ENCODE assay signal across 16 cellular contexts in the genomic region with DNA sequence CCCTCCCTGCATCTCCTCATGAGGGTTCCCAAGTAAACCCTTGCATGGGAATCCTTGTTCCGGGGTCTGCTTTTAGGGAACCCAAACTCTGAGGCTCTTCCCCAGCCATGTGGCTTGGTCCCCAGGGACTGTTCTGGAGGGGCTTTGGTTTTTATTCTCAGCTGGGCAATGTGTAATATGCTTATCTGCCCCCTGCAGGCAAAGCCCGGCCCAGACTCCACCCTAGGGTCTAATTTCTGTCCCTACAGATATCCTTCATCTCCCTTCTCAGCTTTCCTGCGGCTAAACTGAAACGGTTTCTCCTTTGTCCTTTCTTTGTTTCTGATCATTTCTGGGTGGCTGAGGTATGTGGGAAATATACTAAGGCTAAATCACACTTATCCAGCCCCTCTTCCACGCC. TPM values are rescaled to one million over a fixed set of nuclear protein-coding genes. Genes with fewer than 3 reads are reported as not detected.
DNase-seq lines count a peak whose midpoint lies in the region; ATAC-seq, FAIRE-seq and TF ChIP-seq lines count a peak whose summit lies in the region.
"Had no signal": no experiment of that assay in that cellular context is flagged by ENCODE, and none has a peak within 500 bp of the region (broad histone marks: within the 10 kb centered on the region; RNA-seq: fewer than 3 reads in every experiment).

No MANE protein-coding gene starts in this region.

- peaks cover 10% of the 10 kb centered on the region for H3K4me1 Mint-ChIP-seq in activated naive CD4-positive, alpha-beta T cell treated with anti-CD3 and anti-CD28 coated beads, Interleukin-2, amount 50 U/mL, for 24 hours
- peaks cover 10% of the 10 kb centered on the region for H3K4me1 Mint-ChIP-seq in chondrocyte (ENCODE audit: low read depth)

- DNase-seq in activated naive CD4-positive, alpha-beta T cell (lab: John Stamatoyannopoulos, UW) = no peak
- DNase-seq in NCI-H82 treated with DMSO at 0.1 percent for 48 hours (lab: John Stamatoyannopoulos, UW; ENCODE audit: unreplicated experiment) (peak; percentile 12), chondrocyte (ENCODE audit: low spot score) (no peak), KG1 (lab: John Stamatoyannopoulos, UW) (no peak), upper lobe of left lung (no peak), DMS114 treated with DMSO at 0.1 percent for 48 hours (lab: John Stamatoyannopoulos, UW; ENCODE audit: unreplicated experiment) (no peak), GM12892 (ENCODE audit: insufficient read length) (no peak)
- DNase-seq: activated B cell treated with CpG ODN at 0.5 μM for 24 hours; activated CD8-positive, alpha-beta memory T cell treated with anti-CD3 and anti-CD28 coated beads, Interleukin-2, amount 10 ng/mL, durations not matched to agents 7 days and 5 days; activated naive CD4-positive, alpha-beta T cell treated with anti-CD3 and anti-CD28 coated beads, Interleukin-2, amount 10 ng/mL, durations not matched to agents 7 days and 5 days; left ventricle myocardium superior; NCI-H1105 treated with DMSO at 0.1 percent for 48 hours; NCI-H2227 treated with DMSO at 0.1 percent for 48 hours had no signal

- TF ChIP-seq EP300 in upper lobe of left lung (IDR thresholded peaks at IDR 0.05) = no peak

- H3K36me3 Mint-ChIP-seq in activated naive CD4-positive, alpha-beta T cell treated with anti-CD3 and anti-CD28 coated beads, Interleukin-2, amount 50 U/mL, for 24 hours = peaks cover 4% of the 10 kb centered on the region
- H3K36me3 Mint-ChIP-seq in chondrocyte (ENCODE audit: low read depth) = no peaks in the 10 kb centered on the region

- no peaks in the 10 kb centered on the region for H3K27me3 ChIP-seq in upper lobe of left lung

- no peaks in the 10 kb centered on the region for H3K36me3 ChIP-seq in upper lobe of left lung
- H3K36me3 ChIP-seq: suprapubic skin had no signal

- H3K4me3 Mint-ChIP-seq in activated naive CD4-positive, alpha-beta T cell treated with anti-CD3 and anti-CD28 coated beads, Interleukin-2, amount 50 U/mL, for 24 hours = no peak overlapping the region
- no peak overlapping the region for H3K4me3 Mint-ChIP-seq in chondrocyte (ENCODE audit: unreplicated experiment)
- H3K4me3 Mint-ChIP-seq: activated B cell treated with CpG ODN at 0.5 μM for 24 hours; activated CD8-positive, alpha-beta memory T cell treated with anti-CD3 and anti-CD28 coated beads, Interleukin-2, amount 10 ng/mL, durations not matched to agents 7 days and 5 days; activated naive CD4-positive, alpha-beta T cell treated with anti-CD3 and anti-CD28 coated beads, Interleukin-2, amount 10 ng/mL, durations not matched to agents 7 days and 5 days had no signal

- peaks cover 10 to 15% (median 13%) of the 10 kb centered on the region in 4 donors for H3K9me3 ChIP-seq in upper lobe of left lung

- H3K4me1 ChIP-seq in upper lobe of left lung = peaks cover 3 to 11% (median 6%) of the 10 kb centered on the region in 4 donors

- TF ChIP-seq POLR2A in upper lobe of left lung (IDR thresholded peaks at IDR 0.05) = no peak
- TF ChIP-seq POLR2A in GM12892 (IDR thresholded peaks at IDR 0.05; ENCODE audit: low read depth, low read length) = no peak

- H3K27ac Mint-ChIP-seq in activated naive CD4-positive, alpha-beta T cell treated with anti-CD3 and anti-CD28 coated beads, Interleukin-2, amount 50 U/mL, for 24 hours = peak overlapping the region; percentile 69
- no peak overlapping the region for H3K27ac Mint-ChIP-seq in chondrocyte (ENCODE audit: unreplicated experiment)
- H3K27ac Mint-ChIP-seq: activated B cell treated with CpG ODN at 0.5 μM for 24 hours; activated CD8-positive, alpha-beta memory T cell treated with anti-CD3 and anti-CD28 coated beads, Interleukin-2, amount 10 ng/mL, durations not matched to agents 7 days and 5 days; activated naive CD4-positive, alpha-beta T cell treated with anti-CD3 and anti-CD28 coated beads, Interleukin-2, amount 10 ng/mL, durations not matched to agents 7 days and 5 days had no signal

- H3K9me3 Mint-ChIP-seq in activated naive CD4-positive, alpha-beta T cell treated with anti-CD3 and anti-CD28 coated beads, Interleukin-2, amount 50 U/mL, for 24 hours = peaks cover 11% of the 10 kb centered on the region
- H3K9me3 Mint-ChIP-seq in chondrocyte (ENCODE audit: low read depth) = peaks cover 15% of the 10 kb centered on the region

- H3K27me3 Mint-ChIP-seq in activated naive CD4-positive, alpha-beta T cell treated with anti-CD3 and anti-CD28 coated beads, Interleukin-2, amount 50 U/mL, for 24 hours = peaks cover 3% of the 10 kb centered on the region
- peaks cover 20% of the 10 kb centered on the region for H3K27me3 Mint-ChIP-seq in chondrocyte (ENCODE audit: low read depth)

- no peak overlapping the region for H3K4me3 ChIP-seq in upper lobe of left lung
- H3K4me3 ChIP-seq: suprapubic skin had no signal

- H3K27ac ChIP-seq in upper lobe of left lung = no peak overlapping the region
- H3K27ac ChIP-seq: suprapubic skin had no signal

- no peak for ATAC-seq in upper lobe of left lung (ENCODE audit: low FRiP score in 2 of 2)
- ATAC-seq: activated CD8-positive, alpha-beta memory T cell treated with anti-CD3 and anti-CD28 coated beads, Interleukin-2, amount 10 ng/mL, durations not matched to agents 7 days and 5 days; left ventricle myocardium superior; SK-N-SH treated with all-trans-retinoic acid at 6 μM for 48 hours had no signal

- 51 to 73% methylated on average over 5 of the region's 5 CpGs for WGBS in upper lobe of left lung, 2 donors

- FAIRE-seq in GM12892 (lab: Jason Lieb, UNC) = no peak

- TF ChIP-seq CTCF in chondrocyte (IDR thresholded peaks at IDR 0.05) (peak; percentile 30), upper lobe of left lung (IDR thresholded peaks at IDR 0.05) (no peak)

RNA-seq across cellular contexts. Expression of a gene that starts 37.1 kb away (rescaled TPM):
- total RNA-seq in chondrocyte (17.8 to 25.3 TPM (median 24.9 TPM) in 3 replicates), upper lobe of left lung (10 to 100 TPM; 43.0 to 78.1 (median 70.2) TPM)
- polyA plus RNA-seq in GM12892 (2012; ENCODE audit: missing spikeins) = 4.9 TPM

RNA-seq across cellular contexts. Expression of a gene that starts 37.4 kb away (rescaled TPM):
- total RNA-seq in chondrocyte (51.0 to 71.4 TPM (median 68.9 TPM) in 3 replicates), upper lobe of left lung (100 to 1,000 TPM in 5 of 6 donors, 10 to 100 TPM in 1; 80.8 to 183 (median 135) TPM)
- 8.3 TPM for polyA plus RNA-seq in GM12892 (2012; ENCODE audit: missing spikeins)
